Comparison of ENCODE assay signal across 8 cellular contexts in the genomic region with DNA sequence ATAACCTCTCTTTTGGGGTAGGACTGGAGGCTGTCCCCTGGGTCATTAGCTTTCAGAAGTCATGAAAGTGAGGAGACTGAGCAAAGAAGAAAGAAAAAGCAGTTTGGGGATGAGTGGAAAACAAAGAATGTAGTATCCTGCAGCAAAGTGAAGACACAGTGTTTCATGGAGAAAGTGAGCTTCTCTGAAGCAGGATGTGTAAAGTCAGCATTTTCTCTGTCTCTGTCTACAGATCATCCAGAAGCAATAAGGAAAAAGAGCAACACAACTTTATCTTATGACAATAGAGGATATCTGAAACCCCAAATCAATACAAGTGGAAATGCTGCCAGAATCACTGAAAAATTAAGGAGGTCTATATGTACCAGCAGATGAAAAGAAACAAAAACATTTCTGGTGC. TPM values are rescaled to one million over a fixed set of nuclear protein-coding genes. Genes with fewer than 3 reads are reported as not detected.
"Had no signal": no experiment of that assay in that cellular context is flagged by ENCODE, and none has a peak within 500 bp of the region (broad histone marks: within the 10 kb centered on the region; RNA-seq: fewer than 3 reads in every experiment).

No MANE protein-coding gene starts in this region.

- H3K27ac ChIP-seq: KMS-11 had no signal

- H3K9ac ChIP-seq: KMS-11 had no signal

- H3K4me2 ChIP-seq: GM23338, KMS-11 had no signal

- H3K4me3 ChIP-seq: GM23338 had no signal

- ATAC-seq: GM23338 had no signal

- H2AFZ ChIP-seq: GM23338 had no signal

- DNase-seq: H9, HCEC 1CT, KBM-7 had no signal

- FAIRE-seq: H1, H54, HTR-8/SVneo had no signal

RNA-seq across cellular contexts. Expression of a gene that starts 28.4 kb away (rescaled TPM):
- polyA plus RNA-seq: H1 had no signal
